In genomic region chr11:35711173-35711910, GRCh38 we compare ENCODE assay signal across 2 cellular contexts.
TF ChIP-seq lines count a peak whose summit lies in the region.

No MANE protein-coding gene starts in this region.

TF ChIP-seq in GM12878, 131 proteins besides CTCF, POLR2A, EP300 and RAD21 (continued from another document):
- no peak for TF ChIP-seq REST (IDR thresholded peaks at IDR 0.05; ENCODE audit: low read depth, low read length)
- TF ChIP-seq CBX5 (IDR thresholded peaks at IDR 0.05; ENCODE audit: low read depth): no peak
- no peak for TF ChIP-seq CUX1 (IDR thresholded peaks at IDR 0.05; ENCODE audit: insufficient replicate concordance, low read depth, low read length)

TF ChIP-seq in liver, 16 proteins besides CTCF, POLR2A, EP300 and RAD21 (continued from another document):
- no peak for TF ChIP-seq ZBTB33 (IDR thresholded peaks at IDR 0.05)
- TF ChIP-seq ATF3 (IDR thresholded peaks at IDR 0.05): no peak
- TF ChIP-seq MAX (IDR thresholded peaks at IDR 0.05): no peak
- no peak for TF ChIP-seq HNF4G (IDR thresholded peaks at IDR 0.05)
